Comparison of ENCODE assay signal across 1 cellular context in genomic region chrX:111503594-111503993, GRCh38.
TF ChIP-seq lines count a peak whose summit lies in the region.

No MANE protein-coding gene starts in this region.

TF ChIP-seq in H1, 55 proteins besides CTCF, POLR2A, EP300 and RAD21 (continued from another document):
- no peak for TF ChIP-seq BRCA1 (IDR thresholded peaks at IDR 0.05; ENCODE audit: low read depth, low read length)
